In genomic region chr11:44219830-44220778, GRCh38 we compare ENCODE assay signal across 10 cellular contexts.
"Had no signal": no experiment of that assay in that cellular context is flagged by ENCODE, and none has a peak within 500 bp of the region (broad histone marks: within the 10 kb centered on the region; RNA-seq: fewer than 3 reads in every experiment).

No MANE protein-coding gene starts in this region.

- H3K4me3 Mint-ChIP-seq: activated naive CD8-positive, alpha-beta T cell treated with anti-CD3 and anti-CD28 coated beads, Interleukin-2, amount 50 U/mL, for 24 hours; T-helper 2 cell treated with Interferon-gamma antibody and Interleukin-4, amounts not matched to agents 5 μg/mL and 100 μg/mL, for 36 hours had no signal

- H3K27me3 ChIP-seq: esophagus muscularis mucosa, pancreas, sigmoid colon had no signal

- ATAC-seq: activated naive CD8-positive, alpha-beta T cell treated with anti-CD3 and anti-CD28 coated beads, Interleukin-2, amount 50 U/mL, for 24 hours; pancreas had no signal

- DNase-seq: activated CD4-positive, alpha-beta T cell treated with anti-CD3 and anti-CD28 coated beads, Interleukin-2, amount 50 U/mL, for 4 hours; activated naive CD4-positive, alpha-beta T cell; activated naive CD8-positive, alpha-beta T cell treated with anti-CD3 and anti-CD28 coated beads, Interleukin-2, amount 50 U/mL, for 24 hours; activated T-cell treated with anti-CD3 and anti-CD28 coated beads for 4 hours; pancreas; sigmoid colon; stimulated activated CD4-positive, alpha-beta T cell treated with anti-CD3 and anti-CD28 coated beads, Interleukin-1b, Interleukin-23, amount 100 ng/mL, for 48 hours had no signal

- H3K27ac Mint-ChIP-seq: activated naive CD8-positive, alpha-beta T cell treated with anti-CD3 and anti-CD28 coated beads, Interleukin-2, amount 50 U/mL, for 24 hours; T-helper 2 cell treated with Interferon-gamma antibody and Interleukin-4, amounts not matched to agents 5 μg/mL and 100 μg/mL, for 36 hours had no signal

- H3K36me3 ChIP-seq: pancreas had no signal

- H3K9me3 Mint-ChIP-seq: activated naive CD8-positive, alpha-beta T cell treated with anti-CD3 and anti-CD28 coated beads, Interleukin-2, amount 50 U/mL, for 24 hours; T-helper 2 cell treated with Interferon-gamma antibody and Interleukin-4, amounts not matched to agents 5 μg/mL and 100 μg/mL, for 36 hours had no signal

- H3K27me3 Mint-ChIP-seq: activated naive CD8-positive, alpha-beta T cell treated with anti-CD3 and anti-CD28 coated beads, Interleukin-2, amount 50 U/mL, for 24 hours had no signal

- H3K4me1 ChIP-seq: pancreas had no signal

- H3K9me3 ChIP-seq: esophagus muscularis mucosa, pancreas, sigmoid colon, thoracic aorta had no signal

- H3K27ac ChIP-seq: esophagus muscularis mucosa, pancreas, sigmoid colon, thoracic aorta had no signal

- H3K4me3 ChIP-seq: esophagus muscularis mucosa, pancreas, sigmoid colon, thoracic aorta had no signal

- H3K4me1 Mint-ChIP-seq: activated naive CD8-positive, alpha-beta T cell treated with anti-CD3 and anti-CD28 coated beads, Interleukin-2, amount 50 U/mL, for 24 hours had no signal
